In genomic region chr5:136062563-136063274, GRCh38 we compare ENCODE assay signal across 8 cellular contexts. TPM values are rescaled to one million over a fixed set of nuclear protein-coding genes. Genes with fewer than 3 reads are reported as not detected.
DNase-seq lines count a peak whose midpoint lies in the region; ATAC-seq and TF ChIP-seq lines count a peak whose summit lies in the region.

No MANE protein-coding gene starts in this region.

- no peaks in the 10 kb centered on the region for H3K9me3 Mint-ChIP-seq in HFFc6

- no peaks in the 10 kb centered on the region for H3K36me3 ChIP-seq in body of pancreas (replicated peaks in 1 of 2; ENCODE audit: insufficient read depth in 1 of 2, low read depth in 2 of 2)
- H3K36me3 ChIP-seq in prostate gland, result no peaks in the 10 kb centered on the region

- H3K36me3 Mint-ChIP-seq in HFFc6 (ENCODE audit: low read depth), result peaks cover 41% of the 10 kb centered on the region

- H3K27ac ChIP-seq in body of pancreas, result no peak overlapping the region
- no peak overlapping the region for H3K27ac ChIP-seq in prostate gland

- TF ChIP-seq CTCF in HFFc6 (IDR thresholded peaks at IDR 0.05) (peak; percentile 75), body of pancreas (IDR thresholded peaks at IDR 0.05) (peak in 4 of 7 experiments; percentile 11 to 37 (median 24)), prostate gland (IDR thresholded peaks at IDR 0.05) (peak in 2 of 4 experiments; percentile 41 to 62)

- WGBS in body of pancreas, 2 donors, result 80% methylated on average over 5 of the region's 5 CpGs
- WGBS in prostate gland, result 73% methylated on average over 5 of the region's 5 CpGs

- H3K9me3 ChIP-seq in body of pancreas (no peaks in the 10 kb centered on the region), prostate gland (no peaks in the 10 kb centered on the region)

- no peak overlapping the region for H3K4me3 Mint-ChIP-seq in HFFc6

- H3K27ac Mint-ChIP-seq in HFFc6, result no peak overlapping the region

- no peak overlapping the region for H3K4me3 ChIP-seq in body of pancreas
- H3K4me3 ChIP-seq in prostate gland, result no peak overlapping the region

- TF ChIP-seq POLR2A in body of pancreas (IDR thresholded peaks at IDR 0.05), result no peak
- no peak for TF ChIP-seq POLR2A in prostate gland (IDR thresholded peaks at IDR 0.05)

- no peaks in the 10 kb centered on the region for H3K27me3 ChIP-seq in body of pancreas
- no peaks in the 10 kb centered on the region for H3K27me3 ChIP-seq in prostate gland (replicated peaks; ENCODE audit: insufficient read depth)

- ATAC-seq in body of pancreas, result no peak

- peak; percentile 57 for DNase-seq in ACHN
- DNase-seq in ELF-1 (ENCODE audit: low read depth, low spot score), result peak; percentile 61
- peak; percentile 57 for DNase-seq in HFFc6
- peak; percentile 61 for DNase-seq in NCI-H2107 treated with DMSO at 0.1 percent for 48 hours (lab: John Stamatoyannopoulos, UW; ENCODE audit: unreplicated experiment)
- peak in 2 of 4 donors; percentile 18 to 30 for DNase-seq in body of pancreas
- peak; percentile 39 for DNase-seq in mesenteric fat pad (ENCODE audit: low spot score)
- DNase-seq in prostate gland (ENCODE audit: low spot score), result no peak
- no peak for DNase-seq in NCI-H187 treated with DMSO at 0.1 percent for 48 hours (lab: John Stamatoyannopoulos, UW)

- in situ Hi-C loops in ACHN (cut with HindIII; ENCODE audit: low pct_ligation_motif_present, low pct_unique_long_range_greater_than_20kb, low sequenced_read_pairs), result no loop called here

- peaks cover 34% of the 10 kb centered on the region for H3K4me1 Mint-ChIP-seq in HFFc6 (ENCODE audit: low read depth)

- peaks cover 3% of the 10 kb centered on the region for H3K27me3 Mint-ChIP-seq in HFFc6 (ENCODE audit: insufficient read depth)

- H3K4me1 ChIP-seq in body of pancreas (no peaks in the 10 kb centered on the region), prostate gland (replicated peaks) (no peaks in the 10 kb centered on the region)

- intact Hi-C loops in body of pancreas (cut with DNase I), result no loop called here
- intact Hi-C loops in prostate gland (cut with DNase I), result loop anchor here (5.0 kb wide), 1 partner anchor 180 kb away; no protein-coding TSS in a partner anchor

RNA-seq across cellular contexts. Expression of gene TGFBI, which starts 33.9 kb away (rescaled TPM):
- total RNA-seq in HFFc6 (2021; fragmentation: NEBNext Ultra II Directional; extraction: Animal tissue kit (Norgen Biotek cat#: 25700)), result 100 to 1,000 TPM; 529 to 911 (median 784) TPM
- 10 to 100 TPM in 1 of 2 donors, 1 to 10 TPM in 1; 7.6 to 23.9 TPM for total RNA-seq in body of pancreas
- total RNA-seq in mesenteric fat pad, result 254 TPM
- 10 to 100 TPM; 17.9 to 41.7 TPM for total RNA-seq in prostate gland

Comparison
In these comparisons a context has a peak if more than half of its experiments do, and no peak if none do; other contexts are left out.
1. DNase-seq: peak in ACHN (single experiment), ELF-1 (single experiment), HFFc6 (single experiment), NCI-H2107 treated with DMSO at 0.1 percent for 48 hours (single experiment) and mesenteric fat pad (single experiment); none in prostate gland (single experiment) and NCI-H187 treated with DMSO at 0.1 percent for 48 hours (single experiment).